Comparison of ENCODE assay signal across 31 cellular contexts in the genomic region with DNA sequence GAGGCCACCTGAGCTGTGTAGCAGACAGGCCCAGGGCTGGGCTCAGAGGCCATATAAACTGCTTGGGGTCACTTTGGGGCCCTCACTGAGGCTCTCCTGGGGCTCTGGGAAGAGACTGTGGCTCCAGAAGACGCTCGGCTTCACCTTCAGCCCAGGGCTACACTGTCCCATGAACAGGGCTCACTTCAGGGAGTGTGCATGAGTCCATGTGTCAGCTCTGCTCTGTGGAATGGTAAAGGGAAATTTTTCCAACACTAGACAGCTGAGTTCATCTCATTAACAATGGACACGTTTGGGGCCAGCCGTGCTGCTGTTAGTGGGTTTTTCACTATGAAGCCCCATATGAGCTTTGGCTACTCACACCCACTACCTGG.
DNase-seq lines count a peak whose midpoint lies in the region; ATAC-seq and TF ChIP-seq lines count a peak whose summit lies in the region.
"Had no signal": no experiment of that assay in that cellular context is flagged by ENCODE, and none has a peak within 500 bp of the region (broad histone marks: within the 10 kb centered on the region; RNA-seq: fewer than 3 reads in every experiment).

No MANE protein-coding gene starts in this region.

- peak in 2 of 4 donors; percentile 35 to 42 for ATAC-seq in heart left ventricle
- ATAC-seq: CD8-positive, alpha-beta T cell; GM12878; GM23338 had no signal

- H3K27me3 ChIP-seq in WERI-Rb-1 (ENCODE audit: insufficient read depth, low read depth, severe bottlenecking) = no peaks in the 10 kb centered on the region
- H3K27me3 ChIP-seq in heart left ventricle = no peaks in the 10 kb centered on the region
- no peaks in the 10 kb centered on the region for H3K27me3 ChIP-seq in stomach smooth muscle (ENCODE audit: control insufficient read depth in 1 of 2, insufficient read depth in 2 of 2, low read length in 2 of 2)

- intact Hi-C loops in heart left ventricle (cut with DNase I) = loop anchor here in 4 of 10 donors (5.0 to 10.0 kb wide), 4 partner anchors 226 to 656 kb away; no protein-coding TSS in a partner anchor

- no peak for TF ChIP-seq POLR2A in heart left ventricle (IDR thresholded peaks at IDR 0.05)

- H3K36me3 ChIP-seq in WERI-Rb-1 = peaks cover 63% of the 10 kb centered on the region
- H3K36me3 ChIP-seq in heart left ventricle = peaks cover 0 to 100% (median 97%) of the 10 kb centered on the region in 9 donors
- peaks cover 48 to 68% of the 10 kb centered on the region in 2 donors for H3K36me3 ChIP-seq in stomach smooth muscle (ENCODE audit: control insufficient read depth in 2 of 2, insufficient read depth in 2 of 2, low read length in 2 of 2)

- no peak for DNase-seq in WERI-Rb-1
- DNase-seq in heart left ventricle = no peak
- DNase-seq in mesenteric fat pad (ENCODE audit: low spot score) = peak; percentile 37
- no peak for DNase-seq in NCI-H2171 treated with DMSO at 0.1 percent for 48 hours (lab: John Stamatoyannopoulos, UW)
- no peak for DNase-seq in stimulated activated naive CD4-positive, alpha-beta T cell treated with Interleukin-2 at 50 U/mL for 16 hours (lab: John Stamatoyannopoulos, UW)
- DNase-seq in D341Med (ENCODE audit: low spot score) = no peak
- DNase-seq: C1 segment of cervical spinal cord; Caco-2; CD8-positive, alpha-beta T cell; DMS 273 treated with DMSO at 0.1 percent for 48 hours; DMS79; EL; GDM1; HFFc6; MM.1S; NCI-H1417; NCI-H1694; NCI-H2029 treated with DMSO at 0.1 percent for 48 hours; NCI-H226; NCI-H510A; NCI-H69; SIG-M5; SK-N-SH had no signal

- H3K4me3 ChIP-seq in WERI-Rb-1 (ENCODE audit: low read depth, low read length) (no peak overlapping the region), heart left ventricle (no peak overlapping the region), stomach smooth muscle (ENCODE audit: low read length in 2 of 2) (no peak overlapping the region)
- H3K4me3 ChIP-seq: A549, GM12878, GM23338, HAP-1 had no signal

- TF ChIP-seq CTCF in WERI-Rb-1 (IDR thresholded peaks at IDR 0.05; ENCODE audit: low read depth, low read length) (no peak), heart left ventricle (IDR thresholded peaks at IDR 0.05) (no peak)

- H3K9me3 ChIP-seq in WERI-Rb-1 (ENCODE audit: severe bottlenecking) (no peaks in the 10 kb centered on the region), heart left ventricle (no peaks in the 10 kb centered on the region), stomach smooth muscle (ENCODE audit: control insufficient read depth in 2 of 2, low read length in 2 of 2) (no peaks in the 10 kb centered on the region)
- H3K9me3 ChIP-seq: A549, Caco-2, HAP-1, SK-N-SH had no signal

- H3K27ac ChIP-seq in WERI-Rb-1 (peak overlapping the region; percentile 88), heart left ventricle (peak overlapping the region in 11 of 12 donors; percentile 50 to 94 (median 79)), stomach smooth muscle (ENCODE audit: low read length) (peak overlapping the region; percentile 73)
- H3K27ac ChIP-seq: A549, HL-60, KMS-11, RWPE1 had no signal

- WGBS in heart left ventricle, 4 donors = 80 to 90% (median 84%) methylated on average over 4 of the region's 4 CpGs

- peaks cover 0 to 23% (median 7%) of the 10 kb centered on the region in 12 donors for H3K4me1 ChIP-seq in heart left ventricle
- H3K4me1 ChIP-seq in stomach smooth muscle (ENCODE audit: control insufficient read depth, insufficient read depth, low read length) = peaks cover 19% of the 10 kb centered on the region
- H3K4me1 ChIP-seq: A549, Caco-2, HAP-1 had no signal

- H3K9ac ChIP-seq in stomach smooth muscle (ENCODE audit: low read length in 2 of 2) = peak overlapping the region in 1 of 2 donors; percentile 29
- H3K9ac ChIP-seq: KMS-11, SK-N-SH had no signal
